Comparison of ENCODE assay signal across 21 cellular contexts in genomic region chr20:40359127-40359892, GRCh38.
"Had no signal": no experiment of that assay in that cellular context is flagged by ENCODE, and none has a peak within 500 bp of the region (broad histone marks: within the 10 kb centered on the region; RNA-seq: fewer than 3 reads in every experiment).

No MANE protein-coding gene starts in this region.

- H3K4me1 Mint-ChIP-seq: activated CD4-positive, alpha-beta T cell treated with anti-CD3 and anti-CD28 coated beads, Interleukin-2, amount 10 ng/mL, durations not matched to agents 24 days and 14 days; activated naive CD4-positive, alpha-beta T cell treated with anti-CD3 and anti-CD28 coated beads, Interleukin-2, amount 50 U/mL, for 24 hours; nephron progenitor cell had no signal

- H3K36me3 Mint-ChIP-seq: activated naive CD4-positive, alpha-beta T cell treated with anti-CD3 and anti-CD28 coated beads, Interleukin-2, amount 50 U/mL, for 24 hours had no signal

- H3K4me3 ChIP-seq: breast epithelium, gastrocnemius medialis, left ventricle myocardium inferior, tibial artery had no signal

- ATAC-seq: gastrocnemius medialis; stimulated activated naive CD8-positive, alpha-beta T cell treated with anti-CD3 and anti-CD28 coated beads, Interleukin-15, Interleukin-2, amounts not matched to agents 100 U/mL and 50 U/mL, for 24 hours had no signal

- H3K36me3 ChIP-seq: breast epithelium, gastrocnemius medialis, left ventricle myocardium inferior, tibial artery had no signal

- H3K27me3 ChIP-seq: breast epithelium, gastrocnemius medialis, tibial artery had no signal

- H3K27me3 Mint-ChIP-seq: activated CD4-positive, alpha-beta T cell treated with anti-CD3 and anti-CD28 coated beads, Interleukin-2, amount 10 ng/mL, durations not matched to agents 24 days and 14 days had no signal

- H3K9me3 Mint-ChIP-seq: activated CD4-positive, alpha-beta T cell treated with anti-CD3 and anti-CD28 coated beads, Interleukin-2, amount 10 ng/mL, durations not matched to agents 24 days and 14 days; activated naive CD4-positive, alpha-beta T cell treated with anti-CD3 and anti-CD28 coated beads, Interleukin-2, amount 50 U/mL, for 24 hours; nephron progenitor cell had no signal

- DNase-seq: activated CD4-positive, alpha-beta T cell treated with anti-CD3 and anti-CD28 coated beads, Interleukin-2, amount 10 ng/mL, durations not matched to agents 24 days and 14 days; activated CD8-positive, alpha-beta memory T cell treated with anti-CD3 and anti-CD28 coated beads for 24 hours; activated CD8-positive, alpha-beta memory T cell treated with anti-CD3 and anti-CD28 coated beads, Interleukin-2, amount 50 U/mL, for 48 hours; activated effector memory CD4-positive, alpha-beta T cell treated with Interleukin-2 at 50 U/mL for 16 hours; activated T-cell treated with anti-CD3 and anti-CD28 coated beads, Interleukin-2, amount 50 U/mL, for 48 hours; cortex of kidney; effector CD4-positive, alpha-beta T cell; gastrocnemius medialis; head of caudate nucleus; kidney; left ventricle myocardium inferior; mammary epithelial cell; nephron progenitor cell; nucleus accumbens; stimulated activated CD4-positive, alpha-beta T cell treated with anti-CD3 and anti-CD28 coated beads, Interleukin-2, amount 100 ng/mL, for 24 hours; stimulated activated naive CD8-positive, alpha-beta T cell treated with anti-CD3 and anti-CD28 coated beads, Interleukin-15, Interleukin-2, amounts not matched to agents 100 U/mL and 50 U/mL, for 24 hours; substantia nigra; T-helper 9 cell; tibial artery had no signal

- H3K27ac Mint-ChIP-seq: activated CD4-positive, alpha-beta T cell treated with anti-CD3 and anti-CD28 coated beads, Interleukin-2, amount 10 ng/mL, durations not matched to agents 24 days and 14 days; activated naive CD4-positive, alpha-beta T cell treated with anti-CD3 and anti-CD28 coated beads, Interleukin-2, amount 50 U/mL, for 24 hours; nephron progenitor cell had no signal

- H3K4me1 ChIP-seq: breast epithelium, gastrocnemius medialis, left ventricle myocardium inferior, tibial artery had no signal

- H3K4me3 Mint-ChIP-seq: activated CD4-positive, alpha-beta T cell treated with anti-CD3 and anti-CD28 coated beads, Interleukin-2, amount 10 ng/mL, durations not matched to agents 24 days and 14 days; activated naive CD4-positive, alpha-beta T cell treated with anti-CD3 and anti-CD28 coated beads, Interleukin-2, amount 50 U/mL, for 24 hours; nephron progenitor cell had no signal

- H3K9me3 ChIP-seq: breast epithelium, gastrocnemius medialis, left ventricle myocardium inferior, tibial artery had no signal

- H3K27ac ChIP-seq: breast epithelium, gastrocnemius medialis, left ventricle myocardium inferior, tibial artery had no signal
